In the genomic region with DNA sequence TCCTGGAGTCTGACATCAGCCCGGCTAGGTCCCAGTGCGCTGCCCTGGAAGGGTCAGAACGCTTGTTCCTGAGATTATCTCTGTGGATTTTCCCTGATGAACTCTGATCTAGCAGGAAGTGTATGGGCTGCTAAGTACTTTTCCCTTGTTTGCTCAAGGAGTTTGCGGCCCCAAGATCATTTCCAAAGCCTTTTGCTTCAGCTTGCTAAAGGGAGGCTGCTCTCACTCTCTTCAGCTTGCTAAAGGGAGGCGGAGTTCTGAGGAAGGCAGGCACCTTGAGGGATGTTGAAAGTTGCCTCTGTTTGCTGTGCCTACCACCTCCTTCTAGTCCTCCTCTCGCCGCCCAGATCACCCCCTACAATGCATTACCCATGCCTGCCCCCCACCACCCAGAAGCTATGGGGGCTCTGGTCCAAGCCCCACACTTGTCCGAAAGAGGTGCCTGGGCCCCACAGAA, we compare ENCODE assay signal across 5 cellular contexts. TPM values are rescaled to one million over a fixed set of nuclear protein-coding genes. Genes with fewer than 3 reads are reported as not detected.
"Had no signal": no experiment of that assay in that cellular context is flagged by ENCODE, and none has a peak within 500 bp of the region (broad histone marks: within the 10 kb centered on the region; RNA-seq: fewer than 3 reads in every experiment).

No MANE protein-coding gene starts in this region.

RNA-seq across cellular contexts. Expression of a gene that starts 18.3 kb away (rescaled TPM):
- total RNA-seq: activated CD4-positive, alpha-beta memory T cell treated with anti-CD3 and anti-CD28 coated beads, Interleukin-2, amount 10 ng/mL, durations not matched to agents 7 days and 5 days; activated CD8-positive, alpha-beta memory T cell treated with anti-CD3 and anti-CD28 coated beads, Interleukin-2, amount 10 ng/mL, durations not matched to agents 7 days and 5 days; K562; PC-3; Right ventricle myocardium superior had no signal
- polyA plus RNA-seq: K562 had no signal
